In genomic region chr1:2439369-2439768, GRCh38 we compare ENCODE assay signal across 1 cellular context.
TF ChIP-seq lines count a peak whose summit lies in the region.

No MANE protein-coding gene starts in this region.

TF ChIP-seq in GM12878, 131 proteins besides CTCF, POLR2A, EP300 and RAD21:
- TF ChIP-seq NRF1 (conservative IDR thresholded peaks at IDR 0.05; ENCODE audit: low read depth, low read length) (no peak), CHD4 (IDR thresholded peaks at IDR 0.05) (no peak), RFX5 (IDR thresholded peaks at IDR 0.05; ENCODE audit: low read depth, low read length) (no peak), ESRRA (IDR thresholded peaks at IDR 0.05; ENCODE audit: low read length) (no peak), ZNF622 (IDR thresholded peaks at IDR 0.05) (no peak), LARP7 (IDR thresholded peaks at IDR 0.05) (no peak), POLR2AphosphoS2 (IDR thresholded peaks at IDR 0.05; ENCODE audit: low read depth, low read length) (no peak), MEF2A (IDR thresholded peaks at IDR 0.05; ENCODE audit: insufficient read depth, low read depth, low read length) (0 out of 2 replicates have a peak, but pooled peaks have one; percentile 30), BHLHE40 (IDR thresholded peaks at IDR 0.05; ENCODE audit: borderline replicate concordance in 1 of 2, low read depth in 2 of 2, low read length in 1 of 2) (peak; percentile 86 to 91), ZNF207 (IDR thresholded peaks at IDR 0.05; ENCODE audit: borderline replicate concordance) (no peak), IKZF2 (IDR thresholded peaks at IDR 0.05) (no peak)
